Comparison of ENCODE assay signal across 1 cellular context in genomic region chr14:103428732-103429556, GRCh38.
TF ChIP-seq lines count a peak whose summit lies in the region.

No MANE protein-coding gene starts in this region.

TF ChIP-seq in GM23338, 12 proteins besides CTCF, POLR2A, EP300 and RAD21 (continued from another document):
- TF ChIP-seq REST (IDR thresholded peaks at IDR 0.05; ENCODE audit: unreplicated experiment) (no peak), NANOG (IDR thresholded peaks at IDR 0.05; ENCODE audit: borderline replicate concordance) (0 out of 2 replicates have a peak, but pooled peaks have one; percentile 8)
